1 cellular context compared by ENCODE assay signal in the genomic region with DNA sequence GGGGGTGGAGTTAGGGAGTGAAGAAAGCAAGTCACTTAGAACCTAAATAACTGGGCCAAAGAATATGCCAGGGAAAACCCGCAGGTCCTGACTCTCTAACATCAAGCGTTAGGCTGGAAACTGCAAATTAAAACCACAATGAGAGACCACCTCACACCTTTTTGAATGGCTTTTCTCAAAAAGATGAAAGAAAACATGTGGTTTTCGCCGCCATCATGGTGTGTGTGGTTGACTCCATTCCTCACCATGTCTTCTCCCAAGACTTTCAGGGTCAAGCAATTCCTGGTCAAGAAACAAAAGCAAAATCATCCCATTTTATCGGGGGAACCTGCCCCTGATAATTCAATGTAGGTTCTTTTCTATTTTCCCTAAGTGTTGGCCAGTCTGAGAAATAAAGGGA.
TF ChIP-seq lines count a peak whose summit lies in the region.

No MANE protein-coding gene starts in this region.

TF ChIP-seq in H1, 55 proteins besides CTCF, POLR2A, EP300 and RAD21:
- no peak for TF ChIP-seq SIN3A (conservative IDR thresholded peaks at IDR 0.05 in 1 of 2, IDR thresholded peaks at IDR 0.05 in 1 of 2; ENCODE audit: low read depth in 1 of 2, low read length in 2 of 2)
- no peak for TF ChIP-seq MAFK (IDR thresholded peaks at IDR 0.05; ENCODE audit: low read depth, low read length)
- TF ChIP-seq RFX5 (IDR thresholded peaks at IDR 0.05; ENCODE audit: borderline replicate concordance, low read depth, low read length) = no peak
- TF ChIP-seq ASH2L (IDR thresholded peaks at IDR 0.05; ENCODE audit: low read length) = peak; percentile 13
- TF ChIP-seq, protein P1, sequence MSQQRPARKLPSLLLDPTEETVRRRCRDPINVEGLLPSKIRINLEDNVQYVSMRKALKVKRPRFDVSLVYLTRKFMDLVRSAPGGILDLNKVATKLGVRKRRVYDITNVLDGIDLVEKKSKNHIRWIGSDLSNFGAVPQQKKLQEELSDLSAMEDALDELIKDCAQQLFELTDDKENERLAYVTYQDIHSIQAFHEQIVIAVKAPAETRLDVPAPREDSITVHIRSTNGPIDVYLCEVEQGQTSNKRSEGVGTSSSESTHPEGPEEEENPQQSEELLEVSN (IDR thresholded peaks at IDR 0.05) = peak; percentile 84
- TF ChIP-seq, protein P2, sequence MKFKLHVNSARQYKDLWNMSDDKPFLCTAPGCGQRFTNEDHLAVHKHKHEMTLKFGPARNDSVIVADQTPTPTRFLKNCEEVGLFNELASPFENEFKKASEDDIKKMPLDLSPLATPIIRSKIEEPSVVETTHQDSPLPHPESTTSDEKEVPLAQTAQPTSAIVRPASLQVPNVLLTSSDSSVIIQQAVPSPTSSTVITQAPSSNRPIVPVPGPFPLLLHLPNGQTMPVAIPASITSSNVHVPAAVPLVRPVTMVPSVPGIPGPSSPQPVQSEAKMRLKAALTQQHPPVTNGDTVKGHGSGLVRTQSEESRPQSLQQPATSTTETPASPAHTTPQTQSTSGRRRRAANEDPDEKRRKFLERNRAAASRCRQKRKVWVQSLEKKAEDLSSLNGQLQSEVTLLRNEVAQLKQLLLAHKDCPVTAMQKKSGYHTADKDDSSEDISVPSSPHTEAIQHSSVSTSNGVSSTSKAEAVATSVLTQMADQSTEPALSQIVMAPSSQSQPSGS (IDR thresholded peaks at IDR 0.05; ENCODE audit: low read length) = no peak
- no peak for TF ChIP-seq TBP (IDR thresholded peaks at IDR 0.05; ENCODE audit: low read depth, low read length)
- TF ChIP-seq SIX5 (IDR thresholded peaks at IDR 0.05; ENCODE audit: low read depth, low read length) = no peak
- no peak for TF ChIP-seq TAF1 (IDR thresholded peaks at IDR 0.05; ENCODE audit: low read depth, low read length)
- no peak for TF ChIP-seq JUN (IDR thresholded peaks at IDR 0.05; ENCODE audit: low read depth, low read length)
- TF ChIP-seq BCL11A (IDR thresholded peaks at IDR 0.05; ENCODE audit: low read depth in 2 of 2, low read length in 2 of 2) = no peak
- TF ChIP-seq, protein P3, sequence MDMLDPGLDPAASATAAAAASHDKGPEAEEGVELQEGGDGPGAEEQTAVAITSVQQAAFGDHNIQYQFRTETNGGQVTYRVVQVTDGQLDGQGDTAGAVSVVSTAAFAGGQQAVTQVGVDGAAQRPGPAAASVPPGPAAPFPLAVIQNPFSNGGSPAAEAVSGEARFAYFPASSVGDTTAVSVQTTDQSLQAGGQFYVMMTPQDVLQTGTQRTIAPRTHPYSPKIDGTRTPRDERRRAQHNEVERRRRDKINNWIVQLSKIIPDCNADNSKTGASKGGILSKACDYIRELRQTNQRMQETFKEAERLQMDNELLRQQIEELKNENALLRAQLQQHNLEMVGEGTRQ (IDR thresholded peaks at IDR 0.05; ENCODE audit: low read length) = no peak
- no peak for TF ChIP-seq EZH2 (IDR thresholded peaks at IDR 0.05; ENCODE audit: low read depth, low read length, severe bottlenecking)
- TF ChIP-seq, protein P4, sequence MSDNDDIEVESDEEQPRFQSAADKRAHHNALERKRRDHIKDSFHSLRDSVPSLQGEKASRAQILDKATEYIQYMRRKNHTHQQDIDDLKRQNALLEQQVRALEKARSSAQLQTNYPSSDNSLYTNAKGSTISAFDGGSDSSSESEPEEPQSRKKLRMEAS (IDR thresholded peaks at IDR 0.05) = peak; percentile 55
- TF ChIP-seq CHD1 (IDR thresholded peaks at IDR 0.05; ENCODE audit: low read depth, low read length) = no peak
- TF ChIP-seq POU5F1 (IDR thresholded peaks at IDR 0.05; ENCODE audit: low read depth, low read length) = no peak
- no peak for TF ChIP-seq RXRA (IDR thresholded peaks at IDR 0.05; ENCODE audit: insufficient read depth, low read depth, low read length)
- no peak for TF ChIP-seq ZNF274 (IDR thresholded peaks at IDR 0.05; ENCODE audit: borderline replicate concordance, extremely low read depth, low read length)
- TF ChIP-seq PHF8 (conservative IDR thresholded peaks at IDR 0.05; ENCODE audit: low read depth, low read length) = no peak
- no peak for TF ChIP-seq CHD2 (IDR thresholded peaks at IDR 0.05; ENCODE audit: low read length)
- no peak for TF ChIP-seq YY1 (IDR thresholded peaks at IDR 0.05; ENCODE audit: low read depth, low read length)
